9 cellular contexts compared by ENCODE assay signal in genomic region chr20:34956041-34956458, GRCh38. TPM values are rescaled to one million over a fixed set of nuclear protein-coding genes. Genes with fewer than 3 reads are reported as not detected.
DNase-seq lines count a peak whose midpoint lies in the region; ATAC-seq and TF ChIP-seq lines count a peak whose summit lies in the region.
"Had no signal": no experiment of that assay in that cellular context is flagged by ENCODE, and none has a peak within 500 bp of the region (broad histone marks: within the 10 kb centered on the region; RNA-seq: fewer than 3 reads in every experiment).

No MANE protein-coding gene starts in this region.

- 6 to 7% methylated on average over 6 of the region's 6 CpGs for WGBS in testis, 2 donors

- H3K36me3 ChIP-seq in adipocyte (ENCODE audit: control insufficient read depth, insufficient read depth, low read length, severe bottlenecking), result peaks cover 6% of the 10 kb centered on the region
- no peaks in the 10 kb centered on the region for H3K36me3 ChIP-seq in kidney epithelial cell (ENCODE audit: control insufficient read depth, insufficient read depth, low read length)
- H3K36me3 ChIP-seq in testis (ENCODE audit: low read depth, missing control alignments), result no peaks in the 10 kb centered on the region

- H3K4me1 ChIP-seq in adipocyte (ENCODE audit: control insufficient read depth, insufficient read depth, low read length), result peaks cover 10% of the 10 kb centered on the region
- peaks cover 5% of the 10 kb centered on the region for H3K4me1 ChIP-seq in testis

- H3K27me3 ChIP-seq in adipocyte (replicated peaks; ENCODE audit: control insufficient read depth, insufficient read depth, low read length), result no peaks in the 10 kb centered on the region
- H3K27me3 ChIP-seq in kidney epithelial cell (ENCODE audit: control insufficient read depth, insufficient read depth, low read length), result no peaks in the 10 kb centered on the region
- H3K27me3 ChIP-seq in testis, result no peaks in the 10 kb centered on the region

- H3K9me3 ChIP-seq in adipocyte (ENCODE audit: control insufficient read depth, low read length), result no peaks in the 10 kb centered on the region
- no peaks in the 10 kb centered on the region for H3K9me3 ChIP-seq in testis

- peak overlapping the region; percentile 95 for H3K27ac Mint-ChIP-seq in activated CD4-positive, alpha-beta T cell treated with anti-CD3 and anti-CD28 coated beads, Interleukin-2, amount 10 ng/mL, durations not matched to agents 24 days and 14 days

- no peak for TF ChIP-seq POLR2A in testis (IDR thresholded peaks at IDR 0.05)

- peak overlapping the region; percentile 87 to 88 for H3K27ac ChIP-seq in testis

- peak overlapping the region; percentile 90 for H3K4me3 ChIP-seq in adipocyte (ENCODE audit: low read length)
- peak overlapping the region; percentile 67 for H3K4me3 ChIP-seq in kidney epithelial cell (ENCODE audit: low read depth, low read length)
- H3K4me3 ChIP-seq in testis, result peak overlapping the region; percentile 66 to 77

- H3K36me3 Mint-ChIP-seq in activated CD4-positive, alpha-beta T cell treated with anti-CD3 and anti-CD28 coated beads, Interleukin-2, amount 10 ng/mL, durations not matched to agents 24 days and 14 days (ENCODE audit: low read depth), result peaks cover 11% of the 10 kb centered on the region

- TF ChIP-seq CTCF in kidney epithelial cell (IDR thresholded peaks at IDR 0.05; ENCODE audit: insufficient read depth, low read length, poor library complexity, severe bottlenecking) (no peak), testis (IDR thresholded peaks at IDR 0.05) (peak in 1 of 3 experiments; percentile 24)

- H3K9me3 Mint-ChIP-seq in activated CD4-positive, alpha-beta T cell treated with anti-CD3 and anti-CD28 coated beads, Interleukin-2, amount 10 ng/mL, durations not matched to agents 24 days and 14 days, result no peaks in the 10 kb centered on the region

- peak overlapping the region; percentile 94 for H3K9ac ChIP-seq in adipocyte (ENCODE audit: low read length)

- no peaks in the 10 kb centered on the region for H3K27me3 Mint-ChIP-seq in activated CD4-positive, alpha-beta T cell treated with anti-CD3 and anti-CD28 coated beads, Interleukin-2, amount 10 ng/mL, durations not matched to agents 24 days and 14 days

- intact Hi-C loops in activated CD4-positive, alpha-beta T cell treated with anti-CD3 and anti-CD28 coated beads, Interleukin-2, amount 10 ng/mL, durations not matched to agents 24 days and 14 days (cut with micrococcal nuclease), result no loop called here
- intact Hi-C loops in testis (cut with DNase I; ENCODE audit: low total_unique reads), result loop anchor here (5.0 kb wide), 1 partner anchor 84 kb away; the partner anchor contains the start of gene GGT7

- peak overlapping the region; percentile 95 for H3K4me3 Mint-ChIP-seq in activated CD4-positive, alpha-beta T cell treated with anti-CD3 and anti-CD28 coated beads, Interleukin-2, amount 10 ng/mL, durations not matched to agents 24 days and 14 days

- DNase-seq in activated CD4-positive, alpha-beta T cell treated with anti-CD3 and anti-CD28 coated beads, Interleukin-2, amount 10 ng/mL, durations not matched to agents 24 days and 14 days, result no peak
- no peak for DNase-seq in activated CD4-positive, alpha-beta T cell treated with anti-CD3 and anti-CD28 coated beads, Interleukin-2, amount 50 U/mL, for 4 hours
- DNase-seq in adipocyte (ENCODE audit: low read depth) (no peak), kidney epithelial cell (ENCODE audit: low read depth) (no peak), testis (no peak), 8988T (no peak)

- H3K4me1 Mint-ChIP-seq in activated CD4-positive, alpha-beta T cell treated with anti-CD3 and anti-CD28 coated beads, Interleukin-2, amount 10 ng/mL, durations not matched to agents 24 days and 14 days, result peaks cover 27% of the 10 kb centered on the region

- ATAC-seq in GM21717 (IDR thresholded peaks at IDR 0.05; ENCODE audit: unreplicated experiment), result no peak
- ATAC-seq in activated CD4-positive, CD25-positive, alpha-beta regulatory T cell treated with anti-CD3 and anti-CD28 coated beads, Interleukin-2, amount 50 U/mL, for 24 hours, result no peak

RNA-seq across cellular contexts. Expression of gene MYH7B, which starts 0.4 kb away (rescaled TPM):
- 0.19 and 0.52 TPM in 2 replicates for total RNA-seq in activated CD4-positive, alpha-beta T cell treated with anti-CD3 and anti-CD28 coated beads, Interleukin-2, amount 10 ng/mL, durations not matched to agents 24 days and 14 days
- total RNA-seq in kidney epithelial cell (0.04 and 0.21 TPM in 2 replicates), testis (10 to 100 TPM; 21.8 to 30.2 TPM)
- polyA plus RNA-seq in testis (ENCODE audit: insufficient read depth, low read depth, low replicate concordance), result 24.3 TPM
- total RNA-seq: HT1080 had no signal

RNA-seq across cellular contexts. Expression of gene GSS, which starts 0.4 kb away (rescaled TPM):
- total RNA-seq in activated CD4-positive, alpha-beta T cell treated with anti-CD3 and anti-CD28 coated beads, Interleukin-2, amount 10 ng/mL, durations not matched to agents 24 days and 14 days, result 71.0 and 71.3 TPM in 2 replicates
- total RNA-seq in kidney epithelial cell (64.8 and 71.8 TPM in 2 replicates), testis (10 to 100 TPM; 79.3 to 87.9 TPM)
- 52.8 TPM for polyA plus RNA-seq in testis (ENCODE audit: insufficient read depth, low read depth, low replicate concordance)

Comparison
In these comparisons a context has a peak if more than half of its experiments do, and no peak if none do; other contexts are left out.
1. RNA of gene MYH7B, which starts 0.4 kb away (total RNA-seq): 21.8 to 30.2 TPM in testis; 0.19 to 0.52 TPM in activated CD4-positive, alpha-beta T cell treated with anti-CD3 and anti-CD28 coated beads, Interleukin-2, amount 10 ng/mL, durations not matched to agents 24 days and 14 days and 0.04 to 0.21 TPM in kidney epithelial cell; every median in the first group is over 10 times any median in the second.
2. Peak in every context shown above with its lines, with median percentiles within 50 percentile points of each other: H3K4me3 ChIP-seq.